Comparison of ENCODE assay signal across 8 cellular contexts in genomic region chr13:19439056-19439686, GRCh38.
A peak's percentile ranks its signal among the peaks of the same experiment; 100 is the strongest.
DNase-seq lines count a peak whose midpoint lies in the region; ATAC-seq and TF ChIP-seq lines count a peak whose summit lies in the region.
"Not testable (repeated sequence)": the region's sequence is repeated elsewhere in the genome, so short reads cannot be mapped to it uniquely, and the experiment has no call there.

No MANE protein-coding gene starts in this region.

- peak; percentile 30 for DNase-seq in ELR (ENCODE audit: low read depth)
- peak; percentile 37 for DNase-seq in LNCaP clone FGC (ENCODE audit: low read depth)
- DNase-seq in NCI-H345 (lab: John Stamatoyannopoulos, UW) = peak; percentile 17
- not testable (repeated sequence) for DNase-seq in RWPE2 (ENCODE audit: low spot score); upper lobe of right lung
- peak; percentile 36 for DNase-seq in activated CD8-positive, alpha-beta T cell treated with anti-CD3 and anti-CD28 coated beads for 36 hours
- peak; percentile 42 for DNase-seq in foreskin melanocyte
- peak in 2 of 3 donors; percentile 10 to 20 for DNase-seq in mucosa of descending colon

- H3K4me3 ChIP-seq in LNCaP clone FGC (ENCODE audit: low read depth, low read length); RWPE2 (ENCODE audit: severe bottlenecking); mucosa of descending colon; upper lobe of right lung: not testable (repeated sequence)

- peak; percentile 40 for TF ChIP-seq CTCF in LNCaP clone FGC (IDR thresholded peaks at IDR 0.05; ENCODE audit: control insufficient read depth, extremely low read depth, insufficient read depth)
- peak; percentile 36 for TF ChIP-seq CTCF in RWPE2 (IDR thresholded peaks at IDR 0.05; ENCODE audit: poor library complexity, severe bottlenecking)
- peak; percentile 44 for TF ChIP-seq CTCF in activated CD8-positive, alpha-beta T cell treated with anti-CD3 and anti-CD28 coated beads for 36 hours (IDR thresholded peaks at IDR 0.05)
- not testable (repeated sequence) for TF ChIP-seq CTCF in mucosa of descending colon (IDR thresholded peaks at IDR 0.05)
- peak; percentile 38 for TF ChIP-seq CTCF in upper lobe of right lung (IDR thresholded peaks at IDR 0.05)

- H3K4me1 ChIP-seq in RWPE2 (ENCODE audit: insufficient read depth, poor library complexity, severe bottlenecking); mucosa of descending colon (ENCODE audit: low read depth); upper lobe of right lung: not testable (repeated sequence)

- not testable (repeated sequence) for H3K9me3 Mint-ChIP-seq in activated CD8-positive, alpha-beta T cell treated with anti-CD3 and anti-CD28 coated beads for 36 hours

- H3K9me3 ChIP-seq in RWPE2 (ENCODE audit: severe bottlenecking); mucosa of descending colon; upper lobe of right lung: not testable (repeated sequence)

- not testable (repeated sequence) for H3K27ac ChIP-seq in RWPE2 (ENCODE audit: poor library complexity, severe bottlenecking); upper lobe of right lung

- not testable (repeated sequence) for H3K4me3 Mint-ChIP-seq in activated CD8-positive, alpha-beta T cell treated with anti-CD3 and anti-CD28 coated beads for 36 hours

- not testable (repeated sequence) for H3K36me3 Mint-ChIP-seq in activated CD8-positive, alpha-beta T cell treated with anti-CD3 and anti-CD28 coated beads for 36 hours (ENCODE audit: low read depth)

- H3K27ac Mint-ChIP-seq in activated CD8-positive, alpha-beta T cell treated with anti-CD3 and anti-CD28 coated beads for 36 hours = not testable (repeated sequence)

- ATAC-seq in RWPE2 (ENCODE audit: low read depth); activated CD8-positive, alpha-beta T cell treated with anti-CD3 and anti-CD28 coated beads for 36 hours; mucosa of descending colon; upper lobe of right lung: not testable (repeated sequence)

- not testable (repeated sequence) for H3K27me3 ChIP-seq in RWPE2 (ENCODE audit: insufficient read depth, poor library complexity, severe bottlenecking); upper lobe of right lung

- H3K4me1 Mint-ChIP-seq in activated CD8-positive, alpha-beta T cell treated with anti-CD3 and anti-CD28 coated beads for 36 hours (ENCODE audit: low read depth) = not testable (repeated sequence)

- H3K27me3 Mint-ChIP-seq in activated CD8-positive, alpha-beta T cell treated with anti-CD3 and anti-CD28 coated beads for 36 hours = not testable (repeated sequence)

- intact Hi-C loops in activated CD8-positive, alpha-beta T cell treated with anti-CD3 and anti-CD28 coated beads for 36 hours (cut with micrococcal nuclease); mucosa of descending colon (cut with DNase I, micrococcal nuclease); upper lobe of right lung (cut with DNase I): not testable (repeated sequence)

- H3K36me3 ChIP-seq in RWPE2 (ENCODE audit: low read depth); mucosa of descending colon (ENCODE audit: low read depth); upper lobe of right lung: not testable (repeated sequence)

- POLR2A ChIA-PET in activated CD8-positive, alpha-beta T cell treated with anti-CD3 and anti-CD28 coated beads for 36 hours (lab: Charles Lee) = not testable (repeated sequence)

- CTCF ChIA-PET in activated CD8-positive, alpha-beta T cell treated with anti-CD3 and anti-CD28 coated beads for 36 hours (lab: Charles Lee) = not testable (repeated sequence)
